In the genomic region with DNA sequence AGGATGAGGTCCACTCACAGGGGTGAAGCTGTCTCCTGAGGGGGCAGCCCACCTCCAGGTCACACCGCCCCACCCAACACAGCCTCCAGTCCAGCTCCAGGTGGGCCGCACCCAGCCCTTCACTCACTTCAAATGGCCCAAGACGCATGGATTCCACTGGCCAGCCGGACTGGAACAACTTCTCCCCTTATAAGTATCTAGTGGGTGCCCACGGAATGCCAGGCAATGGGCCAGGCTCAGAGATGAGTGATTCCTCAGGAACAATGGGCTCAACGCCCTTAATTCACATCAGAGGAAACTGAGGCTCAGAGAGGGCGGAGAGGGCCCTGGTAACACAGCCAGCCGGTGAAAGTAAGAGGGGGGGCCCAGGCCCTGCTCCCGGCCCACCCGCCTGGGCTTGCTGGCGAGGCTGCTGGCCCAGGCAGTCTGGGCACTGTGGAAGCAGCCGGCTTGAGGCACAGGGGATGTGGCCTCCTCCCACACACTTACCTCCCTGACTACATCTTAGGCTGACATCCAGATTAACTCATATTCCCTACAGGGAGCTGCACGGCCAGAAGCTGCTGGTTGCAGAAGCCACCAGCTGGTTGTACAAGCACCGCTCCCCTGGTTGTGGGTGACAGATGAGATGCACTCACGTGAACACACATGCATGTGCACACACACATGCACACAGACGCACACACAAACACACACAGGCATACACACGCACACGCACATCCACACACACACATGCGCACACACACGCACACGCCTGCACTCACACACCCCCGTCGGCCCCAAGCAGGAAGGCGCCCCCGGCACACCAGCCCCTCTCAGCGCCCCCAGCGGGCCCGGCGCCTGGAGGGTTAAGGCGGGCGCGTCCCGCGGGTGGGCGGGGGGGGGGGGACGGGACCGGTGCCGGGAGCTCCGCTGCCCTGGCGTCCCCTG, we compare ENCODE assay signal across 8 cellular contexts. TPM values are rescaled to one million over a fixed set of nuclear protein-coding genes. Genes with fewer than 3 reads are reported as not detected.
DNase-seq lines count a peak whose midpoint lies in the region; ATAC-seq and TF ChIP-seq lines count a peak whose summit lies in the region.

No MANE protein-coding gene starts in this region.

- no peaks in the 10 kb centered on the region for H3K9me3 ChIP-seq in left lung

- H3K4me1 ChIP-seq in left lung, result peaks cover 7 to 41% of the 10 kb centered on the region in 2 donors

- H3K27ac ChIP-seq in cingulate gyrus (ENCODE audit: low read depth, low read length), result peak overlapping the region; percentile 12
- H3K27ac ChIP-seq in left lung, result peak overlapping the region; percentile 70 to 82

- intact Hi-C loops in left lung (cut with DNase I), result no loop called here

- DNase-seq in NCI-H2107 treated with DMSO at 0.1 percent for 48 hours (lab: John Stamatoyannopoulos, UW; ENCODE audit: unreplicated experiment) (peak; percentile 48), NCI-H2107 (lab: John Stamatoyannopoulos, UW) (no peak), NCI-H446 (lab: John Stamatoyannopoulos, UW) (peak; percentile 32 to 72), left lung (no peak), superior temporal gyrus (ENCODE audit: extremely low spot score) (peak; percentile 40)

- no peak for TF ChIP-seq CTCF in left lung (IDR thresholded peaks at IDR 0.05)

- ATAC-seq in left lung, result peak; percentile 5
- ATAC-seq in HG03457 (IDR thresholded peaks at IDR 0.05; ENCODE audit: unreplicated experiment), result no peak
- no peak for ATAC-seq in GM19463 (IDR thresholded peaks at IDR 0.05; ENCODE audit: unreplicated experiment)

- peak overlapping the region; percentile 57 to 74 for H3K4me3 ChIP-seq in left lung

- peaks cover 0 to 12% of the 10 kb centered on the region in 2 donors for H3K36me3 ChIP-seq in left lung

- H3K27me3 ChIP-seq in left lung, result peaks cover 0 to 58% of the 10 kb centered on the region in 2 donors

RNA-seq across cellular contexts. Expression of a gene that starts 1.0 kb away (rescaled TPM):
- total RNA-seq in left lung, result 10 to 100 TPM; 44.6 to 75.5 TPM

Comparison
In these comparisons a context has a peak if more than half of its experiments do, and no peak if none do; other contexts are left out.
1. DNase-seq: peak in NCI-H2107 treated with DMSO at 0.1 percent for 48 hours (single experiment), NCI-H446 (2 of 2) and superior temporal gyrus (single experiment); none in NCI-H2107 (single experiment) and left lung (0 of 2).